In the genomic region with DNA sequence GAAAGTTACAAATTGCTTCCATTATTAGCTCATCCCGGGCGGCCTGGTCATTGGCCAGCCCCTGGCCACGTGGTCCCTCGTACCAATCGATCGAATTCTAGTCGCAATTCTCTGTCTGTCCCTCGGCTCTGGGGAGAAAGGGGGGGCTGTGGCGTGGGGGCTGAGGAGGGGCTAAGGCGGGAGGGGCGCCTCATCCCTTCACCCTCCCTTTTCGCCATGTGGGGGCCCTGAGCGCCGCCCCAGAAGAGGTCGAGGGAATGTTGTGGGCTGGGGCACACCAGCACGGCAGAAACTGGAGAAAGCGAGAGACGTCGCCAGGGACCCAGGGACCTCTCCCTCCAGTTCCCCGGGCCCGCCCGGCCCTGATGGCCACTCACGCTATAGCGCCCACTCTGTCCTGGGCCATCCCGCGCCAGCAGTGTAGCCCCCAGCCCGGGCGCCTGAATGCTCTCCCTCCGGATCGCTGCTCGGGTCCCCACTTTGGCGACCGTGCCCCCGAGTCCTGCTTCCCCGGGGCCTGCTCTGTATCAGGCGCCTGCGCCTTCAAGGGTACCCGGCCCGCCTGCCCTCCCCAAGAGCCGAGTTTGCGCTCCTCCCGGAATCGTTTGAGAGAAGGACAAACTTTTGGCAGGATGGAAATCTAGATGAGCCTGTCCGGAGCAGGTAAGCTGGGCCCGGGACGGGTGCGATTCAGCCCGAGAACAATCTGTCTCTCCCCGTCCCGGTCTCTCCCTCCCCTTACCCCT, we compare ENCODE assay signal across 9 cellular contexts.
A peak's percentile ranks its signal among the peaks of the same experiment; 100 is the strongest.
DNase-seq lines count a peak whose midpoint lies in the region; ATAC-seq, FAIRE-seq and TF ChIP-seq lines count a peak whose summit lies in the region.
"Had no signal": no experiment of that assay in that cellular context is flagged by ENCODE, and none has a peak within 500 bp of the region (broad histone marks: within the 10 kb centered on the region; RNA-seq: fewer than 3 reads in every experiment).

No MANE protein-coding gene starts in this region.

- peaks cover 0 to 1% of the 10 kb centered on the region in 2 donors for H3K36me3 Mint-ChIP-seq in stimulated activated naive B cell treated with anti-CD40 and anti-IgM and Interleukin-4, amounts not matched to agents 10 μg/mL and 1 μg/mL and 100 μg/mL, for 72 hours

- 1% methylated on average over 28 to 50 of the region's 50 CpGs; no CpG with 5 or more reads in 1 of the 4 donors for WGBS in adrenal gland, 4 donors

- H3K79me2 ChIP-seq in keratinocyte (ENCODE audit: control insufficient read depth, insufficient read depth, low read length) = no peaks in the 10 kb centered on the region

- intact Hi-C loops in adrenal gland (cut with DNase I) = no loop called here

- H3K27ac Mint-ChIP-seq in stimulated activated naive B cell treated with anti-CD40 and anti-IgM and Interleukin-4, amounts not matched to agents 10 μg/mL and 1 μg/mL and 100 μg/mL, for 72 hours = no peak overlapping the region

- H3K4me1 ChIP-seq in adrenal gland (replicated peaks in 1 of 2) = peaks cover 0 to 10% of the 10 kb centered on the region in 2 donors
- H3K4me1 ChIP-seq in keratinocyte (ENCODE audit: control insufficient read depth, extremely low read depth, insufficient read depth, low read length) = no peaks in the 10 kb centered on the region

- peak overlapping the region; percentile 73 for H3K9ac ChIP-seq in keratinocyte (ENCODE audit: control insufficient read depth, extremely low read depth, insufficient read depth, low read length)

- ATAC-seq in stimulated activated naive B cell treated with anti-CD40 and anti-IgM and Interleukin-4, amounts not matched to agents 10 μg/mL and 1 μg/mL and 100 μg/mL, for 72 hours (replicated peaks) = peak; percentile 57
- ATAC-seq in GM21737 (IDR thresholded peaks at IDR 0.05; ENCODE audit: unreplicated experiment) (no peak), HG03432 (IDR thresholded peaks at IDR 0.05; ENCODE audit: unreplicated experiment) (no peak), HG03108 (IDR thresholded peaks at IDR 0.05; ENCODE audit: unreplicated experiment) (no peak), HG03457 (IDR thresholded peaks at IDR 0.05; ENCODE audit: unreplicated experiment) (no peak)
- ATAC-seq: left colon had no signal

- peaks cover 15 to 37% of the 10 kb centered on the region in 2 donors for H3K4me1 Mint-ChIP-seq in stimulated activated naive B cell treated with anti-CD40 and anti-IgM and Interleukin-4, amounts not matched to agents 10 μg/mL and 1 μg/mL and 100 μg/mL, for 72 hours

- H3K27me3 Mint-ChIP-seq in stimulated activated naive B cell treated with anti-CD40 and anti-IgM and Interleukin-4, amounts not matched to agents 10 μg/mL and 1 μg/mL and 100 μg/mL, for 72 hours = peaks cover 77 to 79% of the 10 kb centered on the region in 2 donors

- no peaks in the 10 kb centered on the region for H3K27me3 ChIP-seq in adrenal gland
- H3K27me3 ChIP-seq in keratinocyte (ENCODE audit: control insufficient read depth, extremely low read depth, insufficient read depth, low read length) = no peaks in the 10 kb centered on the region

- H3K4me3 ChIP-seq in HFF-Myc (replicated peaks; ENCODE audit: low read depth, low read length) (peak overlapping the region; percentile 46), adrenal gland (peak overlapping the region; percentile 66 to 95 (median 78)), keratinocyte (ENCODE audit: control insufficient read depth in 2 of 3, extremely low read depth in 1 of 3, insufficient read depth in 2 of 3, low read depth in 1 of 3, low read length in 3 of 3) (peak overlapping the region; percentile 58 to 77 (median 74))

- no peak for TF ChIP-seq POLR2A in adrenal gland (IDR thresholded peaks at IDR 0.05)

- H3K9me1 ChIP-seq in keratinocyte (ENCODE audit: control insufficient read depth, extremely low read depth, insufficient read depth, low read length) = no peaks in the 10 kb centered on the region

- peak overlapping the region; percentile 88 for H3K4me2 ChIP-seq in keratinocyte (ENCODE audit: control insufficient read depth, extremely low read depth, insufficient read depth, low read depth, low read length)

- TF ChIP-seq CTCF in HFF-Myc (IDR thresholded peaks at IDR 0.05; ENCODE audit: low read depth, low read length, missing control alignments) (no peak), adrenal gland (IDR thresholded peaks at IDR 0.05) (no peak), keratinocyte (optimal IDR thresholded peaks at IDR 0.05 in 1 of 3, IDR thresholded peaks at IDR 0.05 in 1 of 3, conservative IDR thresholded peaks at IDR 0.05 in 1 of 3; ENCODE audit: extremely low read depth in 1 of 3, insufficient read depth in 2 of 3, low read length in 3 of 3) (no peak)

- no peaks in the 10 kb centered on the region for H3K9me3 Mint-ChIP-seq in stimulated activated naive B cell treated with anti-CD40 and anti-IgM and Interleukin-4, amounts not matched to agents 10 μg/mL and 1 μg/mL and 100 μg/mL, for 72 hours

- DNase-seq in HFF-Myc (ENCODE audit: extremely low read depth, low read depth) (no peak), adrenal gland (peak; percentile 29 to 85 (median 57)), keratinocyte (ENCODE audit: low read depth, low spot score) (no peak)
- no peak for DNase-seq in stimulated activated naive B cell treated with anti-CD40 and anti-IgM and Interleukin-4, amounts not matched to agents 10 μg/mL and 1 μg/mL and 100 μg/mL, for 72 hours

- peak overlapping the region; percentile 81 for H2AFZ ChIP-seq in keratinocyte (ENCODE audit: control insufficient read depth, low read length)

- H3K9me3 ChIP-seq in adrenal gland (replicated peaks in 1 of 3) = no peaks in the 10 kb centered on the region
- no peaks in the 10 kb centered on the region for H3K9me3 ChIP-seq in keratinocyte (ENCODE audit: control insufficient read depth, low read depth, low read length)

- dilution Hi-C loops in keratinocyte (cut with MboI; ENCODE audit: extremely low pct_ligation_motif_present, low sequenced_read_pairs) = no loop called here

- peak overlapping the region in 4 of 5 donors; percentile 39 to 76 (median 62) for H3K27ac ChIP-seq in adrenal gland
- peak overlapping the region; percentile 22 for H3K27ac ChIP-seq in keratinocyte (ENCODE audit: control insufficient read depth, insufficient read depth, low read length)

- peak overlapping the region; percentile 78 to 82 for H3K4me3 Mint-ChIP-seq in stimulated activated naive B cell treated with anti-CD40 and anti-IgM and Interleukin-4, amounts not matched to agents 10 μg/mL and 1 μg/mL and 100 μg/mL, for 72 hours

- FAIRE-seq in keratinocyte (lab: Jason Lieb, UNC) = peak; percentile 26

- H4K20me1 ChIP-seq in keratinocyte (ENCODE audit: control insufficient read depth, extremely low read depth, insufficient read depth, low read length) = no peaks in the 10 kb centered on the region

- no peaks in the 10 kb centered on the region for H3K36me3 ChIP-seq in adrenal gland (replicated peaks in 1 of 2)
- peaks cover 0 to 6% of the 10 kb centered on the region in 2 experiments for H3K36me3 ChIP-seq in keratinocyte (ENCODE audit: control insufficient read depth in 2 of 2, extremely low read depth in 1 of 2, insufficient read depth in 2 of 2, low read length in 2 of 2)

Comparison
In these comparisons a context has a peak if more than half of its experiments do, and no peak if none do; other contexts are left out.
1. DNase-seq: peak in adrenal gland (7 of 7); none in HFF-Myc (single experiment), keratinocyte (single experiment) and stimulated activated naive B cell treated with anti-CD40 and anti-IgM and Interleukin-4, amounts not matched to agents 10 μg/mL and 1 μg/mL and 100 μg/mL, for 72 hours (single experiment).
2. ATAC-seq: peak in stimulated activated naive B cell treated with anti-CD40 and anti-IgM and Interleukin-4, amounts not matched to agents 10 μg/mL and 1 μg/mL and 100 μg/mL, for 72 hours (2 of 2); none in GM21737 (single experiment), HG03432 (single experiment), HG03108 (single experiment) and HG03457 (single experiment).
3. Peak in every context shown above with its lines, with median percentiles within 50 percentile points of each other: H3K4me3 ChIP-seq.